Comparison of ENCODE assay signal across 17 cellular contexts in genomic region chr1:165539306-165539705, GRCh38. TPM values are rescaled to one million over a fixed set of nuclear protein-coding genes. Genes with fewer than 3 reads are reported as not detected.
A peak's percentile ranks its signal among the peaks of the same experiment; 100 is the strongest.
DNase-seq lines count a peak whose midpoint lies in the region; ATAC-seq and TF ChIP-seq lines count a peak whose summit lies in the region.
"Had no signal": no experiment of that assay in that cellular context is flagged by ENCODE, and none has a peak within 500 bp of the region (broad histone marks: within the 10 kb centered on the region; RNA-seq: fewer than 3 reads in every experiment).

No MANE protein-coding gene starts in this region.

- POLR2A ChIA-PET in PC-3 (lab: Charles Lee; ENCODE audit: unreplicated experiment), result no interaction called here

- H3K4me1 ChIP-seq in PC-3 (ENCODE audit: insufficient read depth, low read length), result peaks cover 11% of the 10 kb centered on the region
- H3K4me1 ChIP-seq in cardiac muscle cell (ENCODE audit: low read depth), result peaks cover 33% of the 10 kb centered on the region

- no peaks in the 10 kb centered on the region for H4K20me1 ChIP-seq in PC-3 (ENCODE audit: low read length)

- H3F3A ChIP-seq in PC-3 (ENCODE audit: low read length, unreplicated experiment), result no peaks in the 10 kb centered on the region

- H3K36me3 ChIP-seq in PC-3 (ENCODE audit: low read depth, low read length), result no peaks in the 10 kb centered on the region
- H3K36me3 ChIP-seq in cardiac muscle cell, result no peaks in the 10 kb centered on the region
- H3K36me3 ChIP-seq: pancreas had no signal

- CTCF ChIA-PET in PC-3 (lab: Charles Lee), result no interaction called here

- H3K9me2 ChIP-seq in PC-3 (replicated peaks; ENCODE audit: low read length), result no peaks in the 10 kb centered on the region

- H3K9me3 ChIP-seq in PC-3 (ENCODE audit: low read length), result no peaks in the 10 kb centered on the region
- no peaks in the 10 kb centered on the region for H3K9me3 ChIP-seq in cardiac muscle cell (ENCODE audit: low read depth)
- H3K9me3 ChIP-seq: pancreas, testis had no signal

- peak overlapping the region; percentile 4; the same call in 1 of the 2 replicates for H3K4me2 ChIP-seq in PC-3 (ENCODE audit: low read length)

- no peak overlapping the region for H3K4me3 ChIP-seq in PC-3 (ENCODE audit: low read length)
- H3K4me3 ChIP-seq in cardiac muscle cell, result no peak overlapping the region
- H3K4me3 ChIP-seq: pancreas, testis had no signal

- intact Hi-C loops in PC-3 (cut with micrococcal nuclease), result no loop called here

- peak; percentile 89 for ATAC-seq in PC-3
- ATAC-seq in GM18498 (IDR thresholded peaks at IDR 0.05; ENCODE audit: unreplicated experiment), result no peak
- ATAC-seq: activated T-helper 17 cell treated with anti-CD3 and anti-CD28 coated beads, Interleukin-2, amount 50 U/mL, for 72 hours; pancreas had no signal

- H3K27me3 ChIP-seq in PC-3 (ENCODE audit: low read length) (peaks cover 33% of the 10 kb centered on the region), cardiac muscle cell (no peaks in the 10 kb centered on the region)
- H3K27me3 ChIP-seq: pancreas, testis had no signal

- TF ChIP-seq CTCF in PC-3 (conservative IDR thresholded peaks at IDR 0.05; ENCODE audit: low read depth, low read length) (no peak), cardiac muscle cell (IDR thresholded peaks at IDR 0.05; ENCODE audit: low read depth, low read length) (no peak)

- DNase-seq in SIG-M5 treated with dmso at 0.1 percent for 504 hours (lab: John Stamatoyannopoulos, UW; ENCODE audit: unreplicated experiment) (peak; percentile 10), SIG-M5 (lab: John Stamatoyannopoulos, UW) (no peak), PC-3 (peak; percentile 84), cardiac muscle cell (ENCODE audit: low read depth in 1 of 2, low spot score in 1 of 2) (no peak), stromal cell of bone marrow (ENCODE audit: low read depth) (peak; percentile 2), NCI-H2107 treated with DMSO at 0.1 percent for 48 hours (lab: John Stamatoyannopoulos, UW; ENCODE audit: unreplicated experiment) (no peak)
- DNase-seq in stimulated activated CD4-positive, alpha-beta T cell treated with anti-CD3 and anti-CD28 coated beads, Interleukin-2, amount 100 ng/mL, for 24 hours, result no peak
- DNase-seq: activated CD4-positive, alpha-beta T cell treated with anti-CD3 and anti-CD28 coated beads, Interleukin-2, amount 50 U/mL, for 4 hours; H7; Kasumi-1; NCI-H2171 treated with DMSO at 0.1 percent for 48 hours; pancreas; SHP77; testis had no signal

- BruUV-seq in PC-3 (replicated peaks; lab: Mats Ljungman, UMichigan), result no TSS peak

- H2AFZ ChIP-seq in PC-3 (ENCODE audit: low read length), result no peak overlapping the region

- no peaks in the 10 kb centered on the region for H3K79me2 ChIP-seq in PC-3 (ENCODE audit: low read length)

- no peak overlapping the region for H3K9ac ChIP-seq in PC-3 (ENCODE audit: low read length)

- H3K27ac ChIP-seq in PC-3 (ENCODE audit: low read length), result no peak overlapping the region
- peak overlapping the region; percentile 47 for H3K27ac ChIP-seq in cardiac muscle cell
- H3K27ac ChIP-seq: pancreas, testis had no signal

RNA-seq across cellular contexts. Expression of gene LRRC52, which starts 4.5 kb away (rescaled TPM):
- total RNA-seq in PC-3 (2014; rRNA removed), result not detected in 2 replicates
- total RNA-seq in cardiac muscle cell, result 0.77 TPM in 1 of 2 replicates, not detected in the other
- 0.20 TPM in 1 of 2 replicates, not detected in the other for polyA plus RNA-seq in cardiac muscle cell
- total RNA-seq: activated T-helper 17 cell treated with anti-CD3 and anti-CD28 coated beads, Interleukin-2, amount 50 U/mL, for 72 hours; H7; mesothelial cell of epicardium; pancreas had no signal
- polyA plus RNA-seq: pancreas had no signal

Comparison
In these comparisons a context has a peak if more than half of its experiments do, and no peak if none do; other contexts are left out.
1. DNase-seq: peak in SIG-M5 treated with dmso at 0.1 percent for 504 hours (single experiment), PC-3 (single experiment) and stromal cell of bone marrow (single experiment); none in SIG-M5 (single experiment), cardiac muscle cell (0 of 2), NCI-H2107 treated with DMSO at 0.1 percent for 48 hours (single experiment) and stimulated activated CD4-positive, alpha-beta T cell treated with anti-CD3 and anti-CD28 coated beads, Interleukin-2, amount 100 ng/mL, for 24 hours (0 of 2).